In the genomic region with DNA sequence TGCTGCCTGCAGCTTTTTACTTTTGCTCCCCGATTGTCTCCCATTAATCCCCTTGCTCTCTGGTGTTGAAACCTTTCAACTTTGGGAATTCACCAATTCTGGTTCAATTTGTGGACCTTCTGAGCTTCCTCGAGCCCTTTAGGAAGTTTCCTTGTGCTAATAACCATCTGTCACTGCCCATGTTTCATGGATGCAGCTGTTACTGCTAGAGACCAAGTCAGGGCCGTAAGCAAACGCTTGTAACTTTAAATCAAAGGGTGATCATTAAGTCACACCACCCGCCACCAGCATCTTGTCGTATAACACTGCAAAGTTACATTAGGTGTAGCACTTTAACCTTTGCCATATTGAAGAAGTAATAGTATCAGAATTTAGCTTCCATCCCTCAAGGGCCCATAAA, we compare ENCODE assay signal across 32 cellular contexts.
"Had no signal": no experiment of that assay in that cellular context is flagged by ENCODE, and none has a peak within 500 bp of the region (broad histone marks: within the 10 kb centered on the region; RNA-seq: fewer than 3 reads in every experiment).

No MANE protein-coding gene starts in this region.

- H3K27ac Mint-ChIP-seq: activated B cell treated with CpG ODN at 0.5 μM for 24 hours; activated CD4-positive, alpha-beta memory T cell treated with anti-CD3 and anti-CD28 coated beads, Interleukin-2, amount 10 ng/mL, durations not matched to agents 7 days and 5 days; activated CD8-positive, alpha-beta memory T cell treated with anti-CD3 and anti-CD28 coated beads, Interleukin-2, amount 10 ng/mL, durations not matched to agents 7 days and 5 days; activated CD8-positive, alpha-beta T cell treated with anti-CD3 and anti-CD28 coated beads, Interleukin-2, amount 10 ng/mL, durations not matched to agents 7 days and 5 days; activated naive CD4-positive, alpha-beta T cell treated with anti-CD3 and anti-CD28 coated beads, Interleukin-2, amount 10 ng/mL, durations not matched to agents 7 days and 5 days; activated naive CD4-positive, alpha-beta T cell treated with anti-CD3 and anti-CD28 coated beads, Interleukin-2, amount 50 U/mL, for 24 hours; activated naive CD8-positive, alpha-beta T cell; activated naive CD8-positive, alpha-beta T cell treated with anti-CD3 and anti-CD28 coated beads, Interleukin-2, amount 10 ng/mL, durations not matched to agents 7 days and 5 days; activated naive CD8-positive, alpha-beta T cell treated with anti-CD3 and anti-CD28 coated beads, Interleukin-2, amount 50 U/mL, for 24 hours; activated T-cell treated with anti-CD3 and anti-CD28 coated beads, Interleukin-2, amount 50 U/mL, for 24 hours; activated T-helper 2 cell treated with anti-CD3 and anti-CD28 coated beads, Interferon-gamma antibody, Interleukin-2, Interleukin-4, amounts not matched to agents 10 μg/mL and 5 μg/mL and 100 μg/mL, durations not matched to agents 14 hours and 24 hours and 36 hours; T-helper 1 cell treated with Interleukin-12 subunit alpha and Interleukin-12 subunit beta and Interleukin-4 antibody, amounts not matched to agents 30 μg/mL and 1 μg/mL, for 36 hours; T-helper 2 cell treated with Interferon-gamma antibody and Interleukin-4, amounts not matched to agents 5 μg/mL and 100 μg/mL, for 36 hours had no signal

- DNase-seq: activated B cell treated with CpG ODN at 0.5 μM for 24 hours; activated CD4-positive, alpha-beta memory T cell treated with anti-CD3 and anti-CD28 coated beads, Interleukin-2, amount 10 ng/mL, durations not matched to agents 7 days and 5 days; activated CD4-positive, alpha-beta T cell treated with anti-CD3 and anti-CD28 coated beads for 4 hours; activated CD4-positive, alpha-beta T cell treated with anti-CD3 and anti-CD28 coated beads, Interleukin-2, amount 50 U/mL, for 1 hour; activated CD4-positive, alpha-beta T cell treated with anti-CD3 and anti-CD28 coated beads, Interleukin-2, amount 50 U/mL, for 4 hours; activated CD4-positive, CD25-positive, alpha-beta regulatory T cell treated with anti-CD3 and anti-CD28 coated beads, Interleukin-2, amount 50 U/mL, for 72 hours; activated CD8-positive, alpha-beta memory T cell treated with anti-CD3 and anti-CD28 coated beads for 24 hours; activated CD8-positive, alpha-beta memory T cell treated with anti-CD3 and anti-CD28 coated beads, Interleukin-2, amount 10 ng/mL, durations not matched to agents 7 days and 5 days; activated CD8-positive, alpha-beta memory T cell treated with anti-CD3 and anti-CD28 coated beads, Interleukin-2, amount 50 U/mL, for 48 hours; activated CD8-positive, alpha-beta T cell treated with anti-CD3 and anti-CD28 coated beads, Interleukin-2, amount 10 ng/mL, durations not matched to agents 7 days and 5 days; activated effector memory CD4-positive, alpha-beta T cell treated with Interleukin-2 at 50 U/mL for 16 hours; activated gamma-delta T cell; activated naive CD4-positive, alpha-beta T cell treated with anti-CD3 and anti-CD28 coated beads, Interleukin-2, amount 10 ng/mL, durations not matched to agents 7 days and 5 days; activated naive CD4-positive, alpha-beta T cell treated with Interleukin-2 at 50 U/mL for 16 hours; activated naive CD8-positive, alpha-beta T cell treated with anti-CD3 and anti-CD28 coated beads, Interleukin-2, amount 10 ng/mL, durations not matched to agents 7 days and 5 days; activated naive CD8-positive, alpha-beta T cell treated with anti-CD3 and anti-CD28 coated beads, Interleukin-2, amount 50 U/mL, for 24 hours; activated T-cell treated with anti-CD3 and anti-CD28 coated beads, Interleukin-2, amount 50 U/mL, for 24 hours; activated T-cell treated with anti-CD3 and anti-CD28 coated beads, Interleukin-2, amount 50 U/mL, for 48 hours; amygdala; anterior cingulate cortex; caudate nucleus; cerebellar nuclear complex; T-helper 1 cell; T-helper 2 cell; T-helper 9 cell had no signal

- ATAC-seq: activated CD8-positive, alpha-beta memory T cell treated with anti-CD3 and anti-CD28 coated beads, Interleukin-2, amount 10 ng/mL, durations not matched to agents 7 days and 5 days; activated CD8-positive, alpha-beta T cell treated with anti-CD3 and anti-CD28 coated beads, Interleukin-2, amount 10 ng/mL, durations not matched to agents 7 days and 5 days; activated naive CD8-positive, alpha-beta T cell treated with anti-CD3 and anti-CD28 coated beads, Interleukin-2, amount 50 U/mL, for 24 hours had no signal

- H3K36me3 Mint-ChIP-seq: activated CD8-positive, alpha-beta memory T cell treated with anti-CD3 and anti-CD28 coated beads, Interleukin-2, amount 10 ng/mL, durations not matched to agents 7 days and 5 days; activated naive CD4-positive, alpha-beta T cell treated with anti-CD3 and anti-CD28 coated beads, Interleukin-2, amount 10 ng/mL, durations not matched to agents 7 days and 5 days; activated naive CD4-positive, alpha-beta T cell treated with anti-CD3 and anti-CD28 coated beads, Interleukin-2, amount 50 U/mL, for 24 hours; activated naive CD8-positive, alpha-beta T cell; activated naive CD8-positive, alpha-beta T cell treated with anti-CD3 and anti-CD28 coated beads, Interleukin-2, amount 10 ng/mL, durations not matched to agents 7 days and 5 days; brain had no signal

- H3K4me1 Mint-ChIP-seq: activated B cell treated with CpG ODN at 0.5 μM for 24 hours; activated CD4-positive, alpha-beta memory T cell treated with anti-CD3 and anti-CD28 coated beads, Interleukin-2, amount 10 ng/mL, durations not matched to agents 7 days and 5 days; activated CD8-positive, alpha-beta memory T cell treated with anti-CD3 and anti-CD28 coated beads, Interleukin-2, amount 10 ng/mL, durations not matched to agents 7 days and 5 days; activated naive CD4-positive, alpha-beta T cell treated with anti-CD3 and anti-CD28 coated beads, Interleukin-2, amount 10 ng/mL, durations not matched to agents 7 days and 5 days; activated naive CD4-positive, alpha-beta T cell treated with anti-CD3 and anti-CD28 coated beads, Interleukin-2, amount 50 U/mL, for 24 hours; activated naive CD8-positive, alpha-beta T cell treated with anti-CD3 and anti-CD28 coated beads, Interleukin-2, amount 10 ng/mL, durations not matched to agents 7 days and 5 days; activated naive CD8-positive, alpha-beta T cell treated with anti-CD3 and anti-CD28 coated beads, Interleukin-2, amount 50 U/mL, for 24 hours; central memory CD8-positive, alpha-beta T cell had no signal

- H3K4me3 Mint-ChIP-seq: activated B cell treated with CpG ODN at 0.5 μM for 24 hours; activated CD4-positive, alpha-beta memory T cell treated with anti-CD3 and anti-CD28 coated beads, Interleukin-2, amount 10 ng/mL, durations not matched to agents 7 days and 5 days; activated CD8-positive, alpha-beta memory T cell treated with anti-CD3 and anti-CD28 coated beads, Interleukin-2, amount 10 ng/mL, durations not matched to agents 7 days and 5 days; activated CD8-positive, alpha-beta T cell treated with anti-CD3 and anti-CD28 coated beads, Interleukin-2, amount 10 ng/mL, durations not matched to agents 7 days and 5 days; activated naive CD4-positive, alpha-beta T cell treated with anti-CD3 and anti-CD28 coated beads, Interleukin-2, amount 10 ng/mL, durations not matched to agents 7 days and 5 days; activated naive CD4-positive, alpha-beta T cell treated with anti-CD3 and anti-CD28 coated beads, Interleukin-2, amount 50 U/mL, for 24 hours; activated naive CD8-positive, alpha-beta T cell; activated naive CD8-positive, alpha-beta T cell treated with anti-CD3 and anti-CD28 coated beads, Interleukin-2, amount 10 ng/mL, durations not matched to agents 7 days and 5 days; activated naive CD8-positive, alpha-beta T cell treated with anti-CD3 and anti-CD28 coated beads, Interleukin-2, amount 50 U/mL, for 24 hours; activated T-cell treated with anti-CD3 and anti-CD28 coated beads, Interleukin-2, amount 50 U/mL, for 24 hours; brain; central memory CD8-positive, alpha-beta T cell; T-helper 1 cell treated with Interleukin-12 subunit alpha and Interleukin-12 subunit beta and Interleukin-4 antibody, amounts not matched to agents 30 μg/mL and 1 μg/mL, for 36 hours; T-helper 2 cell treated with Interferon-gamma antibody and Interleukin-4, amounts not matched to agents 5 μg/mL and 100 μg/mL, for 36 hours had no signal

- H3K9me3 Mint-ChIP-seq: activated naive CD4-positive, alpha-beta T cell treated with anti-CD3 and anti-CD28 coated beads, Interleukin-2, amount 10 ng/mL, durations not matched to agents 7 days and 5 days; activated T-cell treated with anti-CD3 and anti-CD28 coated beads, Interleukin-2, amount 50 U/mL, for 24 hours had no signal

- H3K27me3 Mint-ChIP-seq: activated B cell treated with CpG ODN at 0.5 μM for 24 hours; activated CD4-positive, alpha-beta memory T cell treated with anti-CD3 and anti-CD28 coated beads, Interleukin-2, amount 10 ng/mL, durations not matched to agents 7 days and 5 days; activated CD8-positive, alpha-beta memory T cell treated with anti-CD3 and anti-CD28 coated beads, Interleukin-2, amount 10 ng/mL, durations not matched to agents 7 days and 5 days; activated naive CD4-positive, alpha-beta T cell treated with anti-CD3 and anti-CD28 coated beads, Interleukin-2, amount 10 ng/mL, durations not matched to agents 7 days and 5 days had no signal
